In the genomic region with DNA sequence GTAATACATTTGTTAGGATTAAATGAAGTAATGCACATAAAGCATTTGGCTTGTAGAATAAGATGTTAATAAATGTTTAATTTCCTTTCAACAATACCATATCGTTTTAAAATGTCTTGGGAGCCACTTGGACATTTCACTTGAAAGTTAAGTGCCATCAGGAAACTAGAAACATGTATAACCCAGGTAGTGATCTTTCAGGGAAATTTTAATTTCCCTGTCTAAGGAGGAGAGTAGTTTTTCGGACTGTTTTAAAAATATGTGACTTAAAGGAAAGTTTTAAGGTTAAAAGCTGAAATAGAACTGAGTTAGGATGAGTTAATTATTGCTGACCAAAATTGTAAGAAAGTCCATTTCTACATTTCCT, we compare ENCODE assay signal across 11 cellular contexts. TPM values are rescaled to one million over a fixed set of nuclear protein-coding genes. Genes with fewer than 3 reads are reported as not detected.
DNase-seq lines count a peak whose midpoint lies in the region; ATAC-seq and TF ChIP-seq lines count a peak whose summit lies in the region.
"Had no signal": no experiment of that assay in that cellular context is flagged by ENCODE, and none has a peak within 500 bp of the region (broad histone marks: within the 10 kb centered on the region; RNA-seq: fewer than 3 reads in every experiment).

No MANE protein-coding gene starts in this region.

- H3K4me2 ChIP-seq in PC-3 (ENCODE audit: low read length) (peak overlapping the region; percentile 42), neural progenitor cell (no peak overlapping the region)

- H3F3A ChIP-seq in PC-3 (ENCODE audit: low read length, unreplicated experiment) (no peaks in the 10 kb centered on the region), neural progenitor cell (ENCODE audit: low read depth) (peaks cover 11% of the 10 kb centered on the region)

- H3K9me2 ChIP-seq in PC-3 (replicated peaks; ENCODE audit: low read length): no peaks in the 10 kb centered on the region

- peaks cover 4 to 59% (median 8%) of the 10 kb centered on the region in 3 donors for H3K36me3 Mint-ChIP-seq in CD8-positive, alpha-beta memory T cell
- peaks cover 31% of the 10 kb centered on the region for H3K36me3 Mint-ChIP-seq in dendritic cell treated with granulocyte-macrophage colony-stimulating factor and Interleukin-4, amounts not matched to agents 40 ng/mL and 50 ng/mL, for 4 days (ENCODE audit: low read depth)
- H3K36me3 Mint-ChIP-seq in neural progenitor cell: peaks cover 15% of the 10 kb centered on the region

- H3K9me3 ChIP-seq in CD8-positive, alpha-beta memory T cell (ENCODE audit: low read length): no peaks in the 10 kb centered on the region
- no peaks in the 10 kb centered on the region for H3K9me3 ChIP-seq in PC-3 (ENCODE audit: low read length)
- no peaks in the 10 kb centered on the region for H3K9me3 ChIP-seq in neural progenitor cell (ENCODE audit: low read depth)
- H3K9me3 ChIP-seq: tibial nerve had no signal

- H3K9ac ChIP-seq in PC-3 (ENCODE audit: low read length) (no peak overlapping the region), neural progenitor cell (no peak overlapping the region)

- H4K20me1 ChIP-seq in PC-3 (ENCODE audit: low read length) (0 out of 2 replicates have a peak, but pooled peaks cover 7% of the 10 kb centered on the region), neural progenitor cell (ENCODE audit: low read depth) (peaks cover 13% of the 10 kb centered on the region)

- peaks cover 72% of the 10 kb centered on the region for H3K79me2 ChIP-seq in PC-3 (ENCODE audit: low read length)
- H3K79me2 ChIP-seq in neural progenitor cell (ENCODE audit: low read depth): peaks cover 89% of the 10 kb centered on the region

- H3K4me1 ChIP-seq in CD8-positive, alpha-beta memory T cell (ENCODE audit: insufficient read depth, low read length): peaks cover 83% of the 10 kb centered on the region
- H3K4me1 ChIP-seq in PC-3 (ENCODE audit: insufficient read depth, low read length): peaks cover 22% of the 10 kb centered on the region
- H3K4me1 ChIP-seq in neural progenitor cell: peaks cover 10% of the 10 kb centered on the region

- POLR2A ChIA-PET in CD8-positive, alpha-beta memory T cell (lab: Charles Lee): interaction anchor here (1.0 to 2.9 kb wide), 5 partner anchors 15 to 96 kb away, joined by 3 to 25 read pairs (median 3); partner anchors contain the start of gene CDC42SE2
- POLR2A ChIA-PET in PC-3 (lab: Charles Lee; ENCODE audit: unreplicated experiment): no interaction called here

- H3K27ac ChIP-seq in CD8-positive, alpha-beta memory T cell (ENCODE audit: low read depth, low read length): peak overlapping the region; percentile 34
- H3K27ac ChIP-seq in PC-3 (ENCODE audit: low read length) (0 out of 2 replicates have a peak overlapping the region, but pooled peaks have one; percentile 0), neural progenitor cell (no peak overlapping the region)

- intact Hi-C loops in PC-3 (cut with micrococcal nuclease): no loop called here
- intact Hi-C loops in dendritic cell treated with granulocyte-macrophage colony-stimulating factor and Interleukin-4, amounts not matched to agents 40 ng/mL and 50 ng/mL, for 4 days (cut with micrococcal nuclease): no loop called here

- H3K27ac Mint-ChIP-seq in CD8-positive, alpha-beta memory T cell: peak overlapping the region; percentile 66 to 96 (median 83)
- peak overlapping the region; percentile 68 for H3K27ac Mint-ChIP-seq in dendritic cell treated with granulocyte-macrophage colony-stimulating factor and Interleukin-4, amounts not matched to agents 40 ng/mL and 50 ng/mL, for 4 days
- peak overlapping the region; percentile 10 for H3K27ac Mint-ChIP-seq in neural progenitor cell

- no TSS peak for BruUV-seq in PC-3 (replicated peaks; lab: Mats Ljungman, UMichigan)

- no peaks in the 10 kb centered on the region for H3K36me3 ChIP-seq in CD8-positive, alpha-beta memory T cell (ENCODE audit: insufficient read depth, low read length)
- H3K36me3 ChIP-seq in PC-3 (ENCODE audit: low read depth, low read length) (no peaks in the 10 kb centered on the region), neural progenitor cell (no peaks in the 10 kb centered on the region), H7 (replicated peaks; ENCODE audit: control insufficient read depth, insufficient read depth, low read length) (no peaks in the 10 kb centered on the region)
- H3K36me3 ChIP-seq: tibial nerve had no signal

- no peaks in the 10 kb centered on the region for H3K27me3 ChIP-seq in CD8-positive, alpha-beta memory T cell (ENCODE audit: insufficient read depth, low read length, poor library complexity, severe bottlenecking)
- H3K27me3 ChIP-seq in PC-3 (ENCODE audit: low read length) (no peaks in the 10 kb centered on the region), neural progenitor cell (no peaks in the 10 kb centered on the region), H7 (ENCODE audit: control insufficient read depth, insufficient read depth, low read length) (no peaks in the 10 kb centered on the region)
- H3K27me3 ChIP-seq: tibial nerve had no signal

- TF ChIP-seq CTCF in PC-3 (conservative IDR thresholded peaks at IDR 0.05; ENCODE audit: low read depth, low read length) (no peak), neural progenitor cell (IDR thresholded peaks at IDR 0.05) (no peak)

- peaks cover 0 to 21% of the 10 kb centered on the region in 2 donors for H3K27me3 Mint-ChIP-seq in CD8-positive, alpha-beta memory T cell
- H3K27me3 Mint-ChIP-seq in dendritic cell treated with granulocyte-macrophage colony-stimulating factor and Interleukin-4, amounts not matched to agents 40 ng/mL and 50 ng/mL, for 4 days: no peaks in the 10 kb centered on the region
- H3K27me3 Mint-ChIP-seq in neural progenitor cell (ENCODE audit: insufficient read depth, low read depth): peaks cover 4% of the 10 kb centered on the region

- H2AFZ ChIP-seq in PC-3 (ENCODE audit: low read length) (no peak overlapping the region), neural progenitor cell (replicated peaks) (no peak overlapping the region)

- H3K4me1 Mint-ChIP-seq in CD8-positive, alpha-beta memory T cell: peaks cover 85 to 96% (median 92%) of the 10 kb centered on the region in 3 donors
- peaks cover 55% of the 10 kb centered on the region for H3K4me1 Mint-ChIP-seq in dendritic cell treated with granulocyte-macrophage colony-stimulating factor and Interleukin-4, amounts not matched to agents 40 ng/mL and 50 ng/mL, for 4 days (ENCODE audit: low read depth)
- H3K4me1 Mint-ChIP-seq in neural progenitor cell: peaks cover 27% of the 10 kb centered on the region

- H3K4me3 ChIP-seq in CD8-positive, alpha-beta memory T cell (ENCODE audit: low read length): peak overlapping the region; percentile 55
- H3K4me3 ChIP-seq in PC-3 (ENCODE audit: low read length) (peak overlapping the region; percentile 5; the same call in 1 of the 2 replicates), neural progenitor cell (no peak overlapping the region), H7 (ENCODE audit: insufficient read depth, low read depth, low read length) (no peak overlapping the region)
- H3K4me3 ChIP-seq: tibial nerve had no signal

- CTCF ChIA-PET in CD8-positive, alpha-beta memory T cell (lab: Charles Lee): interaction anchor here (1.3 to 8.8 kb wide), 3 partner anchors 13 to 100 kb away, joined by 3 to 73 read pairs (median 4); partner anchors contain the start of gene CDC42SE2
- CTCF ChIA-PET in PC-3 (lab: Charles Lee): no interaction called here

- ATAC-seq in PC-3 (no peak), GM21786 (IDR thresholded peaks at IDR 0.05; ENCODE audit: unreplicated experiment) (no peak)

- peaks cover 0 to 7% (median 6%) of the 10 kb centered on the region in 5 donors for H3K9me3 Mint-ChIP-seq in CD8-positive, alpha-beta memory T cell
- no peaks in the 10 kb centered on the region for H3K9me3 Mint-ChIP-seq in dendritic cell treated with granulocyte-macrophage colony-stimulating factor and Interleukin-4, amounts not matched to agents 40 ng/mL and 50 ng/mL, for 4 days
- peaks cover 6% of the 10 kb centered on the region for H3K9me3 Mint-ChIP-seq in neural progenitor cell

- DNase-seq in CD8-positive, alpha-beta memory T cell: no peak
- DNase-seq in PC-3 (no peak), neural progenitor cell (ENCODE audit: low spot score) (no peak), H7 (no peak), NCI-H69 (lab: John Stamatoyannopoulos, UW) (no peak), superior temporal gyrus (ENCODE audit: extremely low spot score) (no peak)
- DNase-seq: hypothalamus, NCI-H526 treated with DMSO at 0.1 percent for 48 hours had no signal

- H3K4me3 Mint-ChIP-seq in CD8-positive, alpha-beta memory T cell: peak overlapping the region; percentile 68 to 84 (median 79)
- H3K4me3 Mint-ChIP-seq in dendritic cell treated with granulocyte-macrophage colony-stimulating factor and Interleukin-4, amounts not matched to agents 40 ng/mL and 50 ng/mL, for 4 days: no peak overlapping the region
- H3K4me3 Mint-ChIP-seq in neural progenitor cell: no peak overlapping the region

RNA-seq across cellular contexts. Expression of gene CDC42SE2, which starts 18.0 kb away (rescaled TPM):
- 100 to 1,000 TPM; 125 to 131 TPM for total RNA-seq in CD8-positive, alpha-beta memory T cell
- 460 TPM for polyA plus RNA-seq in CD8-positive, alpha-beta memory T cell
- total RNA-seq in PC-3 (2014; rRNA removed) (10.5 and 13.3 TPM in 2 replicates), neural progenitor cell (ENCODE audit: low replicate concordance) (52.8 and 79.9 TPM in 2 replicates)
- total RNA-seq in H7 (2014; rRNA removed; shearing (Covaris generic)): 25.9 and 36.6 TPM in 2 replicates

Comparison
In these comparisons a context has a peak if more than half of its experiments do, and no peak if none do; other contexts are left out.
1. H3K4me3 ChIP-seq: peak in CD8-positive, alpha-beta memory T cell (single experiment) and PC-3 (single experiment); none in neural progenitor cell (single experiment) and H7 (single experiment).
2. H3K27ac Mint-ChIP-seq: peak in every context shown above with its lines; median percentile 83 in CD8-positive, alpha-beta memory T cell; 68 in dendritic cell treated with granulocyte-macrophage colony-stimulating factor and Interleukin-4, amounts not matched to agents 40 ng/mL and 50 ng/mL, for 4 days; 10 in neural progenitor cell.
3. H3K4me3 Mint-ChIP-seq: peak in CD8-positive, alpha-beta memory T cell (7 of 7); none in dendritic cell treated with granulocyte-macrophage colony-stimulating factor and Interleukin-4, amounts not matched to agents 40 ng/mL and 50 ng/mL, for 4 days (single experiment) and neural progenitor cell (single experiment).